ENCODE assay signal across 16 cellular contexts in genomic region chr13:25775986-25776385, GRCh38.
"Had no signal": no experiment of that assay in that cellular context is flagged by ENCODE, and none has a peak within 500 bp of the region (broad histone marks: within the 10 kb centered on the region; RNA-seq: fewer than 3 reads in every experiment).

No MANE protein-coding gene starts in this region.

- DNase-seq: cerebellar nuclear complex; effector memory CD8-positive, alpha-beta T cell; foreskin keratinocyte; heart right ventricle; hypothalamus; mammary epithelial cell; mucosa of descending colon; naive thymus-derived CD8-positive, alpha-beta T cell; stimulated activated CD4-positive, alpha-beta T cell treated with anti-CD3 and anti-CD28 coated beads, Interleukin-12 subunit alpha, Interleukin-12 subunit beta, amount 100 ng/mL, for 4 hours; stimulated activated naive CD4-positive, alpha-beta T cell; stomach; transverse colon had no signal

- H3K9ac ChIP-seq: parathyroid adenoma had no signal

- H3K9me3 Mint-ChIP-seq: dendritic cell treated with granulocyte-macrophage colony-stimulating factor and Interleukin-4, amounts not matched to agents 40 ng/mL and 50 ng/mL, for 4 days; effector memory CD8-positive, alpha-beta T cell; naive thymus-derived CD8-positive, alpha-beta T cell had no signal

- H3K27me3 ChIP-seq: foreskin keratinocyte, stomach, transverse colon had no signal

- H2AFZ ChIP-seq: parathyroid adenoma had no signal

- H3K27ac Mint-ChIP-seq: dendritic cell treated with granulocyte-macrophage colony-stimulating factor and Interleukin-4, amounts not matched to agents 40 ng/mL and 50 ng/mL, for 4 days; effector memory CD8-positive, alpha-beta T cell; naive thymus-derived CD8-positive, alpha-beta T cell had no signal

- H3K4me1 ChIP-seq: heart right ventricle, parathyroid adenoma, transverse colon had no signal

- H3K4me3 Mint-ChIP-seq: dendritic cell treated with granulocyte-macrophage colony-stimulating factor and Interleukin-4, amounts not matched to agents 40 ng/mL and 50 ng/mL, for 4 days; effector memory CD8-positive, alpha-beta T cell; naive thymus-derived CD8-positive, alpha-beta T cell had no signal

- H3K36me3 Mint-ChIP-seq: naive thymus-derived CD8-positive, alpha-beta T cell had no signal

- H3K27me3 Mint-ChIP-seq: dendritic cell treated with granulocyte-macrophage colony-stimulating factor and Interleukin-4, amounts not matched to agents 40 ng/mL and 50 ng/mL, for 4 days; naive thymus-derived CD8-positive, alpha-beta T cell had no signal

- H3K27ac ChIP-seq: foreskin keratinocyte, heart right ventricle, parathyroid adenoma, skin epidermis, stomach, thoracic aorta, transverse colon had no signal

- H3K79me2 ChIP-seq: parathyroid adenoma had no signal

- H3K36me3 ChIP-seq: heart right ventricle, stomach, thoracic aorta, transverse colon had no signal

- H3K4me3 ChIP-seq: heart right ventricle, mucosa of descending colon, skin epidermis, stomach, thoracic aorta, transverse colon had no signal

- H3K9me3 ChIP-seq: heart right ventricle, mucosa of descending colon, stomach, thoracic aorta, transverse colon had no signal
